Comparison of ENCODE assay signal across 12 cellular contexts in the genomic region with DNA sequence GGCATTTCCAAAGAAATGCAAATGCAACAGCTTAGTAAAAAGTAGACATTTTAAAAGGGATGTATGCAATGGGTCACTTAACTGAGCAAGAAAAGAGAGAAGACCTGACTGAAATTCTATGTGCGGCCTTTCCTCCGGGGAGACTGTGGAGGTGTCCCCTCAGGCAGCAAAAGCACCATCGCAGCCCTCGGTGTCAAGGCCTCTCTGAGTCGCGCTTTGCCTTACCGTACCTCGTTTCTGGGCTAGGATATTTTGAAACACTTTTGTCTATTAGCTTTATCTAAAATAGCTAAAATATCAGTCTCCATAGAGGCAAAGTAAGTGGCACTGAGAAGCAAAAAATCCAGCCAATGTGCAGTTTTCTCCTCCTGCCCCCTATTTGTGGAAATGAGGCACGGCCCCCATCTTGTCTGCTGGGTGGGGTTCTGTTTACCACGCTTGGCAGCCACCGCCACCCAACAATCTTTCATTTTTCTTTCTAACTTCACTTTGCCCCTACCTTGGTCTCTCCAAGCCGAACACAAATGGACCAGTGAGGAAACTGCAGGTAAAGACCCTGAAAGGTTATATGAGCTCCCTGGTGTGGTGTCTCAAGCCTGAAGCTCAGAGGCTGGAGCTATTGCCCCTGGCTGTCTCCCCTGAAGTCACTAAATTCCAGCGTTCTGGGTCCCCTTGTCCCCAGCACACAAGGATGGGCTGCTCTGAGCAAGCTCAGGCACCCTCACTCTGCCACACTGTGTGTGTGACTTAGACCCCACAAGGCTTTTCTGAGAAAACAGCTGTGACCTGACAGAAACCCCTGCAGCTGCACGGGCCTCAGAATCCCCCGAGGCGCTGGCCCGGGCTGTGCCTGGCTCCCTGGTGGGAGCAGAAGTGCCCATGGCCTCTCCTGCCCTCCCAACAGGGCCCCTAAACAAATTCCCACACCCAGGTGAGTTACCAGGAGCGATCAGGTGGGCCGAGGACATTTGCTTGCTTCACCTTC. TPM values are rescaled to one million over a fixed set of nuclear protein-coding genes. Genes with fewer than 3 reads are reported as not detected.
DNase-seq lines count a peak whose midpoint lies in the region; ATAC-seq and TF ChIP-seq lines count a peak whose summit lies in the region.
"Had no signal": no experiment of that assay in that cellular context is flagged by ENCODE, and none has a peak within 500 bp of the region (broad histone marks: within the 10 kb centered on the region; RNA-seq: fewer than 3 reads in every experiment).

No MANE protein-coding gene starts in this region.

- peak overlapping the region; percentile 100 for H3K4me3 Mint-ChIP-seq in activated CD4-positive, alpha-beta T cell treated with anti-CD3 and anti-CD28 coated beads, Interleukin-2, amount 10 ng/mL, durations not matched to agents 7 days and 5 days

- H3K27me3 Mint-ChIP-seq in activated CD4-positive, alpha-beta T cell treated with anti-CD3 and anti-CD28 coated beads, Interleukin-2, amount 10 ng/mL, durations not matched to agents 7 days and 5 days, result no peaks in the 10 kb centered on the region

- H3K4me3 ChIP-seq in Jurkat, Clone E6-1 (ENCODE audit: low read length), result peak overlapping the region; percentile 77
- H3K4me3 ChIP-seq in brain microvascular endothelial cell (ENCODE audit: low read depth, low read length), result no peak overlapping the region
- H3K4me3 ChIP-seq in spleen, result peak overlapping the region; percentile 17 to 69 (median 36)
- H3K4me3 ChIP-seq in tibial nerve, result no peak overlapping the region

- no peaks in the 10 kb centered on the region for H3K27me3 ChIP-seq in brain microvascular endothelial cell (replicated peaks)
- peaks cover 0 to 3% (median 0%) of the 10 kb centered on the region in 7 donors for H3K27me3 ChIP-seq in spleen (replicated peaks in 1 of 7)
- no peaks in the 10 kb centered on the region for H3K27me3 ChIP-seq in tibial nerve

- TF ChIP-seq CTCF in brain microvascular endothelial cell (IDR thresholded peaks at IDR 0.05; ENCODE audit: low read depth, low read length, missing control alignments) (no peak), spleen (IDR thresholded peaks at IDR 0.05 in 8 of 11, conservative IDR thresholded peaks at IDR 0.05 in 3 of 11) (no peak), tibial nerve (IDR thresholded peaks at IDR 0.05) (no peak)

- H3K27ac Mint-ChIP-seq in activated CD4-positive, alpha-beta T cell treated with anti-CD3 and anti-CD28 coated beads, Interleukin-2, amount 10 ng/mL, durations not matched to agents 7 days and 5 days, result peak overlapping the region; percentile 100

- H3K36me3 ChIP-seq in brain microvascular endothelial cell (replicated peaks), result no peaks in the 10 kb centered on the region
- no peaks in the 10 kb centered on the region for H3K36me3 ChIP-seq in spleen
- no peaks in the 10 kb centered on the region for H3K36me3 ChIP-seq in tibial nerve

- H3K4me1 Mint-ChIP-seq in activated CD4-positive, alpha-beta T cell treated with anti-CD3 and anti-CD28 coated beads, Interleukin-2, amount 10 ng/mL, durations not matched to agents 7 days and 5 days, result peaks cover 51% of the 10 kb centered on the region

- no peak for ATAC-seq in HG03521 (IDR thresholded peaks at IDR 0.05; ENCODE audit: unreplicated experiment)
- ATAC-seq in HG03439 (IDR thresholded peaks at IDR 0.05; ENCODE audit: unreplicated experiment), result no peak

- intact Hi-C loops in spleen (cut with DNase I; ENCODE audit: low total_unique reads), result no loop called here

- H3K9me3 Mint-ChIP-seq in activated CD4-positive, alpha-beta T cell treated with anti-CD3 and anti-CD28 coated beads, Interleukin-2, amount 10 ng/mL, durations not matched to agents 7 days and 5 days, result no peaks in the 10 kb centered on the region

- peak overlapping the region; percentile 34 for H3K27ac ChIP-seq in brain microvascular endothelial cell
- peak overlapping the region; percentile 57 to 89 (median 78) for H3K27ac ChIP-seq in spleen
- H3K27ac ChIP-seq in tibial nerve, result peak overlapping the region in 1 of 4 donors; percentile 41

- in situ Hi-C loops in brain microvascular endothelial cell (cut with HindIII; ENCODE audit: low pct_ligation_motif_present, low sequenced_read_pairs), result no loop called here

- no peaks in the 10 kb centered on the region for H3K9me3 ChIP-seq in spleen
- H3K9me3 ChIP-seq in tibial nerve, result no peaks in the 10 kb centered on the region

- TF ChIP-seq POLR2A in spleen (IDR thresholded peaks at IDR 0.05), result no peak
- no peak for TF ChIP-seq POLR2A in tibial nerve (IDR thresholded peaks at IDR 0.05)

- POLR2A ChIA-PET in activated CD4-positive, alpha-beta T cell treated with anti-CD3 and anti-CD28 coated beads, Interleukin-2, amount 10 ng/mL, durations not matched to agents 7 days and 5 days (lab: Charles Lee), result interaction anchor here (1.5 kb wide), 1 partner anchor 24 kb away, joined by 3 read pairs; no protein-coding TSS in a partner anchor

- H3K4me1 ChIP-seq in spleen (peaks cover 0 to 39% (median 0%) of the 10 kb centered on the region in 6 donors), tibial nerve (no peaks in the 10 kb centered on the region)

- 58 to 79% (median 70%) methylated on average over 19 of the region's 19 CpGs for WGBS in spleen, 5 donors
- 79 to 81% methylated on average over 19 of the region's 19 CpGs for WGBS in tibial nerve, 2 donors

- TF ChIP-seq EP300 in tibial nerve (IDR thresholded peaks at IDR 0.05), result no peak

- DNase-seq in Jurkat, Clone E6-1 (ENCODE audit: low read depth, low spot score), result peak; percentile 28
- DNase-seq in activated CD4-positive, alpha-beta T cell treated with anti-CD3 and anti-CD28 coated beads, Interleukin-2, amount 10 ng/mL, durations not matched to agents 7 days and 5 days, result peak; percentile 52
- DNase-seq in brain microvascular endothelial cell (no peak), spleen (no peak), NCI-H2227 (lab: John Stamatoyannopoulos, UW; ENCODE audit: unreplicated experiment) (no peak), tibial nerve (ENCODE audit: low spot score in 2 of 2) (no peak)
- DNase-seq: left colon, NCI-H446, Right ventricle myocardium superior had no signal

- CTCF ChIA-PET in activated CD4-positive, alpha-beta T cell treated with anti-CD3 and anti-CD28 coated beads, Interleukin-2, amount 10 ng/mL, durations not matched to agents 7 days and 5 days (lab: Charles Lee), result interaction anchor here (0.6 to 2.7 kb wide), 20 partner anchors 8 to 297 kb away, joined by 3 to 7 read pairs (median 4); a partner anchor contains a TSS

- peaks cover 58% of the 10 kb centered on the region for H3K36me3 Mint-ChIP-seq in activated CD4-positive, alpha-beta T cell treated with anti-CD3 and anti-CD28 coated beads, Interleukin-2, amount 10 ng/mL, durations not matched to agents 7 days and 5 days (ENCODE audit: low read depth)

RNA-seq across cellular contexts. Expression of a gene that starts 1.6 kb away (rescaled TPM):
- polyA plus RNA-seq in Jurkat, Clone E6-1 (2012; ENCODE audit: insufficient read depth, insufficient read length), result 109 TPM
- 100 to 1,000 TPM; 251 to 261 TPM for total RNA-seq in activated CD4-positive, alpha-beta T cell treated with anti-CD3 and anti-CD28 coated beads, Interleukin-2, amount 10 ng/mL, durations not matched to agents 7 days and 5 days
- total RNA-seq in spleen (10 to 100 TPM; 15.8 to 67.1 (median 37.7) TPM), tibial nerve (1 to 10 TPM in 3 of 4 donors, not detected in 1; 1.2 to 1.5 (median 1.4) TPM)
- 10 to 100 TPM; 16.0 to 17.8 (median 16.3) TPM for polyA plus RNA-seq in spleen
- total RNA-seq: M059J had no signal

RNA-seq across cellular contexts. Expression of a gene that starts 36.9 kb away (rescaled TPM):
- 29.7 TPM for polyA plus RNA-seq in Jurkat, Clone E6-1 (2012; ENCODE audit: insufficient read depth, insufficient read length)
- 1 to 10 TPM; 8.0 to 8.2 TPM for total RNA-seq in activated CD4-positive, alpha-beta T cell treated with anti-CD3 and anti-CD28 coated beads, Interleukin-2, amount 10 ng/mL, durations not matched to agents 7 days and 5 days
- total RNA-seq in spleen, result 100 to 1,000 TPM; 121 to 364 (median 227) TPM
- polyA plus RNA-seq in spleen, result 10 to 100 TPM; 40.8 to 74.8 (median 70.4) TPM
- total RNA-seq in tibial nerve, result 100 to 1,000 TPM; 154 to 191 (median 164) TPM

Comparison
In these comparisons a context has a peak if more than half of its experiments do, and no peak if none do; other contexts are left out.
1. DNase-seq: peak in Jurkat, Clone E6-1 (single experiment) and activated CD4-positive, alpha-beta T cell treated with anti-CD3 and anti-CD28 coated beads, Interleukin-2, amount 10 ng/mL, durations not matched to agents 7 days and 5 days (single experiment); none in brain microvascular endothelial cell (single experiment), spleen (single experiment), NCI-H2227 (single experiment) and tibial nerve (0 of 2).
2. H3K4me3 ChIP-seq: peak in Jurkat, Clone E6-1 (single experiment) and spleen (8 of 8); none in brain microvascular endothelial cell (single experiment) and tibial nerve (0 of 4).
3. RNA of a gene that starts 1.6 kb away (total RNA-seq): 251 to 261 TPM in activated CD4-positive, alpha-beta T cell treated with anti-CD3 and anti-CD28 coated beads, Interleukin-2, amount 10 ng/mL, durations not matched to agents 7 days and 5 days and 15.8 to 67.1 TPM in spleen; 1.2 to 1.5 TPM in tibial nerve; every median in the first group is over 4 times any median in the second.
4. RNA of a gene that starts 36.9 kb away (total RNA-seq): 121 to 364 TPM in spleen and 154 to 191 TPM in tibial nerve; 8.0 to 8.2 TPM in activated CD4-positive, alpha-beta T cell treated with anti-CD3 and anti-CD28 coated beads, Interleukin-2, amount 10 ng/mL, durations not matched to agents 7 days and 5 days; every median in the first group is over 10 times any median in the second.